In the genomic region with DNA sequence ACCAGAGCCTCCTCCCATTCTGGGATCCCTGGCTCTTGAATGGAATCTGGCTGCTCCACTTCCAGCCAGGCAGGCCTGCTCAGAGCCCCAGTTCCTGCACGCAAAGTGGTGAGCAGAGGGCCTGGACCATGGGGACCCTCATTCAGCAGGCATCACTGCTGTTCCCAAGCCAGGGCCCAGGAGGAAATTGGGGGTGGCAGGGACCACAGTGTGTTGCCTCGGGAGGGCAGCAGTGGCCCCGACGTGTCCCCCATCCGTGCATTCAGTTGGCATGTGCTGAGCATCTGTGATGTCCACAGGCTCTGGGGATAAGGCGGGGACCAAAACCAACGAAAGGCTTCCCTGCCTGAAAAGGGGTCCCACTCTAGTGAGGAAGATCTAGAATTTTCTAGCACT, we compare ENCODE assay signal across 11 cellular contexts. TPM values are rescaled to one million over a fixed set of nuclear protein-coding genes. Genes with fewer than 3 reads are reported as not detected.
DNase-seq lines count a peak whose midpoint lies in the region; ATAC-seq lines count a peak whose summit lies in the region.
"Had no signal": no experiment of that assay in that cellular context is flagged by ENCODE, and none has a peak within 500 bp of the region (broad histone marks: within the 10 kb centered on the region; RNA-seq: fewer than 3 reads in every experiment).

No MANE protein-coding gene starts in this region.

- H3K4me2 ChIP-seq in mesenchymal stem cell (ENCODE audit: low read length, poor library complexity, severe bottlenecking) = no peak overlapping the region

- no peak overlapping the region for H2BK5ac ChIP-seq in mesenchymal stem cell (ENCODE audit: low read depth, low read length, poor library complexity, severe bottlenecking)

- H3K27ac Mint-ChIP-seq in activated CD4-positive, alpha-beta T cell treated with anti-CD3 and anti-CD28 coated beads, Interleukin-2, amount 10 ng/mL, durations not matched to agents 24 days and 14 days = peak overlapping the region; percentile 45
- H3K27ac Mint-ChIP-seq in activated naive CD8-positive, alpha-beta T cell treated with anti-CD3 and anti-CD28 coated beads, Interleukin-2, amount 10 ng/mL, durations not matched to agents 7 days and 5 days = peak overlapping the region; percentile 42
- peak overlapping the region; percentile 31 for H3K27ac Mint-ChIP-seq in stimulated activated memory B cell treated with anti-CD40 and anti-IgM and Interleukin-4, amounts not matched to agents 10 μg/mL and 1 μg/mL and 100 μg/mL, for 72 hours

- no peak for ATAC-seq in activated naive CD8-positive, alpha-beta T cell treated with anti-CD3 and anti-CD28 coated beads, Interleukin-2, amount 10 ng/mL, durations not matched to agents 7 days and 5 days (ENCODE audit: low read depth)
- no peak for ATAC-seq in stimulated activated memory B cell treated with anti-CD40 and anti-IgM and Interleukin-4, amounts not matched to agents 10 μg/mL and 1 μg/mL and 100 μg/mL, for 72 hours
- ATAC-seq in GM19351 (IDR thresholded peaks at IDR 0.05; ENCODE audit: unreplicated experiment) = no peak

- no peak overlapping the region for H3K4me3 Mint-ChIP-seq in activated CD4-positive, alpha-beta T cell treated with anti-CD3 and anti-CD28 coated beads, Interleukin-2, amount 10 ng/mL, durations not matched to agents 24 days and 14 days
- no peak overlapping the region for H3K4me3 Mint-ChIP-seq in activated naive CD8-positive, alpha-beta T cell treated with anti-CD3 and anti-CD28 coated beads, Interleukin-2, amount 10 ng/mL, durations not matched to agents 7 days and 5 days
- H3K4me3 Mint-ChIP-seq in stimulated activated memory B cell treated with anti-CD40 and anti-IgM and Interleukin-4, amounts not matched to agents 10 μg/mL and 1 μg/mL and 100 μg/mL, for 72 hours = no peak overlapping the region

- H2BK15ac ChIP-seq in mesenchymal stem cell (ENCODE audit: low read depth, poor library complexity, severe bottlenecking) = no peak overlapping the region

- H4K91ac ChIP-seq in mesenchymal stem cell (ENCODE audit: low read length) = peak overlapping the region; percentile 93

- no peak overlapping the region for H3K4me3 ChIP-seq in mesenchymal stem cell (ENCODE audit: insufficient read depth in 1 of 2, low read depth in 1 of 2, low read length in 2 of 2)

- intact Hi-C loops in activated CD4-positive, alpha-beta T cell treated with anti-CD3 and anti-CD28 coated beads, Interleukin-2, amount 10 ng/mL, durations not matched to agents 24 days and 14 days (cut with micrococcal nuclease) = no loop called here

- H3K9me3 ChIP-seq in mesenchymal stem cell (ENCODE audit: control insufficient read depth, low read length) = no peaks in the 10 kb centered on the region

- 86% methylated on average over 7 of the region's 7 CpGs for WGBS in mesenchymal stem cell

- H2AFZ ChIP-seq in mesenchymal stem cell (ENCODE audit: low read depth, low read length) = no peak overlapping the region

- H3K27me3 Mint-ChIP-seq in activated CD4-positive, alpha-beta T cell treated with anti-CD3 and anti-CD28 coated beads, Interleukin-2, amount 10 ng/mL, durations not matched to agents 24 days and 14 days = no peaks in the 10 kb centered on the region
- H3K27me3 Mint-ChIP-seq in activated naive CD8-positive, alpha-beta T cell treated with anti-CD3 and anti-CD28 coated beads, Interleukin-2, amount 10 ng/mL, durations not matched to agents 7 days and 5 days = no peaks in the 10 kb centered on the region
- H3K27me3 Mint-ChIP-seq in stimulated activated memory B cell treated with anti-CD40 and anti-IgM and Interleukin-4, amounts not matched to agents 10 μg/mL and 1 μg/mL and 100 μg/mL, for 72 hours = no peaks in the 10 kb centered on the region

- H2AK5ac ChIP-seq in mesenchymal stem cell (ENCODE audit: low read length, severe bottlenecking) = peak overlapping the region; percentile 41

- H3K4me1 Mint-ChIP-seq in activated CD4-positive, alpha-beta T cell treated with anti-CD3 and anti-CD28 coated beads, Interleukin-2, amount 10 ng/mL, durations not matched to agents 24 days and 14 days = peaks cover 27% of the 10 kb centered on the region
- peaks cover 29% of the 10 kb centered on the region for H3K4me1 Mint-ChIP-seq in activated naive CD8-positive, alpha-beta T cell treated with anti-CD3 and anti-CD28 coated beads, Interleukin-2, amount 10 ng/mL, durations not matched to agents 7 days and 5 days
- H3K4me1 Mint-ChIP-seq in stimulated activated memory B cell treated with anti-CD40 and anti-IgM and Interleukin-4, amounts not matched to agents 10 μg/mL and 1 μg/mL and 100 μg/mL, for 72 hours = peaks cover 68% of the 10 kb centered on the region

- no peak for DNase-seq in activated CD4-positive, alpha-beta T cell treated with anti-CD3 and anti-CD28 coated beads, Interleukin-2, amount 10 ng/mL, durations not matched to agents 24 days and 14 days
- DNase-seq in activated CD4-positive, alpha-beta T cell treated with anti-CD3 and anti-CD28 coated beads for 4 hours = no peak
- no peak for DNase-seq in activated naive CD8-positive, alpha-beta T cell treated with anti-CD3 and anti-CD28 coated beads, Interleukin-2, amount 10 ng/mL, durations not matched to agents 7 days and 5 days
- DNase-seq in mesenchymal stem cell = no peak
- DNase-seq in NCI-H510A treated with DMSO at 0.1 percent for 48 hours (lab: John Stamatoyannopoulos, UW) = no peak
- no peak for DNase-seq in anterior cingulate cortex (lab: John Stamatoyannopoulos, UW)
- DNase-seq: DMS153; Kasumi-1; stimulated activated CD4-positive, alpha-beta T cell treated with anti-CD3 and anti-CD28 coated beads, Interleukin-4, amount 100 ng/mL, for 4 hours had no signal

- peak overlapping the region in 1 of 2 experiments; percentile 62 for H3K4ac ChIP-seq in mesenchymal stem cell (ENCODE audit: low read depth in 1 of 2, low read length in 2 of 2)

- H3K79me1 ChIP-seq in mesenchymal stem cell (replicated peaks; ENCODE audit: low read length, poor library complexity, severe bottlenecking) = peaks cover 7% of the 10 kb centered on the region

- no peaks in the 10 kb centered on the region for H3K9me3 Mint-ChIP-seq in activated CD4-positive, alpha-beta T cell treated with anti-CD3 and anti-CD28 coated beads, Interleukin-2, amount 10 ng/mL, durations not matched to agents 24 days and 14 days
- no peaks in the 10 kb centered on the region for H3K9me3 Mint-ChIP-seq in activated naive CD8-positive, alpha-beta T cell treated with anti-CD3 and anti-CD28 coated beads, Interleukin-2, amount 10 ng/mL, durations not matched to agents 7 days and 5 days
- H3K9me3 Mint-ChIP-seq in stimulated activated memory B cell treated with anti-CD40 and anti-IgM and Interleukin-4, amounts not matched to agents 10 μg/mL and 1 μg/mL and 100 μg/mL, for 72 hours = no peaks in the 10 kb centered on the region

- peak overlapping the region in 1 of 2 experiments; percentile 50 for H3K14ac ChIP-seq in mesenchymal stem cell (ENCODE audit: low read length in 2 of 2)

- peak overlapping the region; percentile 92 for H4K8ac ChIP-seq in mesenchymal stem cell (ENCODE audit: low read length)

- H3K27me3 ChIP-seq in mesenchymal stem cell (ENCODE audit: control insufficient read depth in 1 of 2, insufficient read depth in 1 of 2, low read length in 2 of 2) = no peaks in the 10 kb centered on the region

- peak overlapping the region; percentile 78 to 89 for H3K18ac ChIP-seq in mesenchymal stem cell (ENCODE audit: low read depth in 1 of 2, low read length in 2 of 2)

- no peak overlapping the region for H3K23ac ChIP-seq in mesenchymal stem cell (ENCODE audit: low read length in 2 of 2)

- H3K4me1 ChIP-seq in mesenchymal stem cell (ENCODE audit: control insufficient read depth, insufficient read depth, low read depth, low read length) = peaks cover 61% of the 10 kb centered on the region

- POLR2A ChIA-PET in activated naive CD8-positive, alpha-beta T cell treated with anti-CD3 and anti-CD28 coated beads, Interleukin-2, amount 10 ng/mL, durations not matched to agents 7 days and 5 days (lab: Charles Lee) = interaction anchor here (1.1 to 2.8 kb wide), 2 partner anchors 9 to 31 kb away, joined by 3 to 9 read pairs; a partner anchor contains a TSS

- peak overlapping the region; percentile 98 for H3K27ac ChIP-seq in mesenchymal stem cell (ENCODE audit: low read length, poor library complexity, severe bottlenecking)

- peaks cover 51 to 52% of the 10 kb centered on the region in 2 experiments for H3K36me3 ChIP-seq in mesenchymal stem cell (ENCODE audit: control insufficient read depth in 1 of 2, insufficient read depth in 2 of 2, low read depth in 1 of 2, low read length in 2 of 2)

- peak overlapping the region; percentile 93 for H2BK120ac ChIP-seq in mesenchymal stem cell (ENCODE audit: low read depth, low read length)

- H2BK12ac ChIP-seq in mesenchymal stem cell (ENCODE audit: low read length in 2 of 2) = peak overlapping the region; percentile 32 to 90

- peaks cover 72% of the 10 kb centered on the region for H3K36me3 Mint-ChIP-seq in activated CD4-positive, alpha-beta T cell treated with anti-CD3 and anti-CD28 coated beads, Interleukin-2, amount 10 ng/mL, durations not matched to agents 24 days and 14 days (ENCODE audit: low read depth)
- peaks cover 26% of the 10 kb centered on the region for H3K36me3 Mint-ChIP-seq in activated naive CD8-positive, alpha-beta T cell treated with anti-CD3 and anti-CD28 coated beads, Interleukin-2, amount 10 ng/mL, durations not matched to agents 7 days and 5 days
- H3K36me3 Mint-ChIP-seq in stimulated activated memory B cell treated with anti-CD40 and anti-IgM and Interleukin-4, amounts not matched to agents 10 μg/mL and 1 μg/mL and 100 μg/mL, for 72 hours = peaks cover 48% of the 10 kb centered on the region

- H3K9ac ChIP-seq in mesenchymal stem cell (ENCODE audit: low read length) = peak overlapping the region; percentile 1

RNA-seq across cellular contexts. Expression of a gene that starts 11.2 kb away (rescaled TPM):
- total RNA-seq in activated CD4-positive, alpha-beta T cell treated with anti-CD3 and anti-CD28 coated beads, Interleukin-2, amount 10 ng/mL, durations not matched to agents 24 days and 14 days = 30.4 and 30.7 TPM in 2 replicates
- total RNA-seq in activated naive CD8-positive, alpha-beta T cell treated with anti-CD3 and anti-CD28 coated beads, Interleukin-2, amount 10 ng/mL, durations not matched to agents 7 days and 5 days = 10 to 100 TPM; 37.8 to 40.8 TPM
- 15.9 TPM for polyA plus RNA-seq in mesenchymal stem cell (2013, experiment 1 of 2)
- 16.0 TPM for polyA plus RNA-seq in mesenchymal stem cell (2013, experiment 2 of 2)

RNA-seq across cellular contexts. Expression of a gene that starts 32.5 kb away (rescaled TPM):
- total RNA-seq in activated CD4-positive, alpha-beta T cell treated with anti-CD3 and anti-CD28 coated beads, Interleukin-2, amount 10 ng/mL, durations not matched to agents 24 days and 14 days = 125 and 127 TPM in 2 replicates
- 100 to 1,000 TPM; 172 to 179 TPM for total RNA-seq in activated naive CD8-positive, alpha-beta T cell treated with anti-CD3 and anti-CD28 coated beads, Interleukin-2, amount 10 ng/mL, durations not matched to agents 7 days and 5 days
- 208 TPM for polyA plus RNA-seq in mesenchymal stem cell (2013, experiment 1 of 2)
- polyA plus RNA-seq in mesenchymal stem cell (2013, experiment 2 of 2) = 203 TPM

RNA-seq across cellular contexts. Expression of a gene that starts 42.7 kb away (rescaled TPM):
- 6.3 and 8.6 TPM in 2 replicates for total RNA-seq in activated CD4-positive, alpha-beta T cell treated with anti-CD3 and anti-CD28 coated beads, Interleukin-2, amount 10 ng/mL, durations not matched to agents 24 days and 14 days
- 10 to 100 TPM; 11.5 to 13.0 TPM for total RNA-seq in activated naive CD8-positive, alpha-beta T cell treated with anti-CD3 and anti-CD28 coated beads, Interleukin-2, amount 10 ng/mL, durations not matched to agents 7 days and 5 days
- 4.2 TPM for polyA plus RNA-seq in mesenchymal stem cell (2013, experiment 1 of 2)
- 4.5 TPM for polyA plus RNA-seq in mesenchymal stem cell (2013, experiment 2 of 2)

RNA-seq across cellular contexts. Expression of a gene that starts 55.1 kb away (rescaled TPM):
- total RNA-seq in activated CD4-positive, alpha-beta T cell treated with anti-CD3 and anti-CD28 coated beads, Interleukin-2, amount 10 ng/mL, durations not matched to agents 24 days and 14 days = 4.2 and 5.8 TPM in 2 replicates
- total RNA-seq in activated naive CD8-positive, alpha-beta T cell treated with anti-CD3 and anti-CD28 coated beads, Interleukin-2, amount 10 ng/mL, durations not matched to agents 7 days and 5 days = 10 to 100 TPM; 11.4 to 13.0 TPM
- polyA plus RNA-seq in mesenchymal stem cell (2013, experiment 1 of 2) = 6.4 TPM
- 6.8 TPM for polyA plus RNA-seq in mesenchymal stem cell (2013, experiment 2 of 2)

RNA-seq across cellular contexts. Expression of a gene that starts 57.0 kb away (rescaled TPM):
- total RNA-seq in activated CD4-positive, alpha-beta T cell treated with anti-CD3 and anti-CD28 coated beads, Interleukin-2, amount 10 ng/mL, durations not matched to agents 24 days and 14 days = 256 and 258 TPM in 2 replicates
- 100 to 1,000 TPM; 301 to 333 TPM for total RNA-seq in activated naive CD8-positive, alpha-beta T cell treated with anti-CD3 and anti-CD28 coated beads, Interleukin-2, amount 10 ng/mL, durations not matched to agents 7 days and 5 days
- polyA plus RNA-seq in mesenchymal stem cell (2013, experiment 1 of 2) = 178 TPM
- polyA plus RNA-seq in mesenchymal stem cell (2013, experiment 2 of 2) = 179 TPM
